In genomic region chr18:73088445-73088844, GRCh38 we compare ENCODE assay signal across 28 cellular contexts.
"Had no signal": no experiment of that assay in that cellular context is flagged by ENCODE, and none has a peak within 500 bp of the region (broad histone marks: within the 10 kb centered on the region; RNA-seq: fewer than 3 reads in every experiment).

No MANE protein-coding gene starts in this region.

- H3K36me3 Mint-ChIP-seq: immature natural killer cell; mesothelial cell of epicardium; neural progenitor cell; stimulated activated memory B cell treated with anti-CD40 and anti-IgM and Interleukin-4, amounts not matched to agents 10 μg/mL and 1 μg/mL and 100 μg/mL, for 72 hours; type B pancreatic cell had no signal

- ATAC-seq: natural killer cell; right cardiac atrium; sciatic nerve; stimulated activated memory B cell treated with anti-CD40 and anti-IgM and Interleukin-4, amounts not matched to agents 10 μg/mL and 1 μg/mL and 100 μg/mL, for 72 hours; stimulated activated naive CD8-positive, alpha-beta T cell treated with anti-CD3 and anti-CD28 coated beads, Interleukin-15, amount 100 ng/mL, for 72 hours had no signal

- H3K9me3 ChIP-seq: neutrophil, prostate gland, uterus had no signal

- H3K4me1 Mint-ChIP-seq: immature natural killer cell; mesothelial cell of epicardium; natural killer cell; nephron progenitor cell; neural progenitor cell; stimulated activated memory B cell treated with anti-CD40 and anti-IgM and Interleukin-4, amounts not matched to agents 10 μg/mL and 1 μg/mL and 100 μg/mL, for 72 hours; stimulated activated naive CD8-positive, alpha-beta T cell treated with anti-CD3 and anti-CD28 coated beads, Interleukin-15, amount 100 ng/mL, for 72 hours had no signal

- H3K4me3 Mint-ChIP-seq: immature natural killer cell; mesothelial cell of epicardium; naive B cell; natural killer cell; nephron progenitor cell; neural progenitor cell; stimulated activated memory B cell treated with anti-CD40 and anti-IgM and Interleukin-4, amounts not matched to agents 10 μg/mL and 1 μg/mL and 100 μg/mL, for 72 hours; stimulated activated naive CD8-positive, alpha-beta T cell treated with anti-CD3 and anti-CD28 coated beads, Interleukin-15, amount 100 ng/mL, for 72 hours; type B pancreatic cell had no signal

- H3K27me3 Mint-ChIP-seq: naive B cell; stimulated activated memory B cell treated with anti-CD40 and anti-IgM and Interleukin-4, amounts not matched to agents 10 μg/mL and 1 μg/mL and 100 μg/mL, for 72 hours; stimulated activated naive CD8-positive, alpha-beta T cell treated with anti-CD3 and anti-CD28 coated beads, Interleukin-15, amount 100 ng/mL, for 72 hours; type B pancreatic cell had no signal

- H3K4me3 ChIP-seq: left ventricle myocardium inferior, lung, neural progenitor cell, prostate gland, skin epidermis, spleen, tibial nerve, uterus had no signal

- FAIRE-seq: islet of Langerhans had no signal

- H3K4me1 ChIP-seq: left ventricle myocardium inferior, neural progenitor cell, prostate gland, spleen, tibial nerve, uterus had no signal

- H3K36me3 ChIP-seq: left ventricle myocardium inferior, neural progenitor cell, neutrophil, prostate gland, spleen, tibial nerve, uterus had no signal

- H3K27ac ChIP-seq: left ventricle myocardium inferior, neural progenitor cell, neutrophil, prostate gland, skin epidermis, spleen, tibial nerve, uterus had no signal

- H3K27ac Mint-ChIP-seq: immature natural killer cell; mesothelial cell of epicardium; natural killer cell; nephron progenitor cell; neural progenitor cell; stimulated activated memory B cell treated with anti-CD40 and anti-IgM and Interleukin-4, amounts not matched to agents 10 μg/mL and 1 μg/mL and 100 μg/mL, for 72 hours; stimulated activated naive CD8-positive, alpha-beta T cell treated with anti-CD3 and anti-CD28 coated beads, Interleukin-15, amount 100 ng/mL, for 72 hours; type B pancreatic cell had no signal

- DNase-seq: hypothalamus; immature natural killer cell; left ventricle myocardium inferior; mesendoderm; naive B cell; natural killer cell; nephron progenitor cell; occipital lobe; retina; right cardiac atrium; spleen; stimulated activated CD4-positive, alpha-beta T cell treated with anti-CD3 and anti-CD28 coated beads, Interleukin-4, amount 100 ng/mL, for 4 hours; stimulated activated CD8-positive, alpha-beta memory T cell treated with anti-CD3 and anti-CD28 coated beads, Interleukin-4, amount 100 ng/mL, for 48 hours; stimulated activated naive CD4-positive, alpha-beta T cell treated with Interleukin-2 at 50 U/mL for 16 hours; stimulated activated naive CD8-positive, alpha-beta T cell treated with anti-CD3 and anti-CD28 coated beads, Interleukin-15, amount 100 ng/mL, for 72 hours; substantia nigra; uterus had no signal

- H3K9ac ChIP-seq: neural progenitor cell had no signal
